Comparison of ENCODE assay signal across 1 cellular context in the genomic region with DNA sequence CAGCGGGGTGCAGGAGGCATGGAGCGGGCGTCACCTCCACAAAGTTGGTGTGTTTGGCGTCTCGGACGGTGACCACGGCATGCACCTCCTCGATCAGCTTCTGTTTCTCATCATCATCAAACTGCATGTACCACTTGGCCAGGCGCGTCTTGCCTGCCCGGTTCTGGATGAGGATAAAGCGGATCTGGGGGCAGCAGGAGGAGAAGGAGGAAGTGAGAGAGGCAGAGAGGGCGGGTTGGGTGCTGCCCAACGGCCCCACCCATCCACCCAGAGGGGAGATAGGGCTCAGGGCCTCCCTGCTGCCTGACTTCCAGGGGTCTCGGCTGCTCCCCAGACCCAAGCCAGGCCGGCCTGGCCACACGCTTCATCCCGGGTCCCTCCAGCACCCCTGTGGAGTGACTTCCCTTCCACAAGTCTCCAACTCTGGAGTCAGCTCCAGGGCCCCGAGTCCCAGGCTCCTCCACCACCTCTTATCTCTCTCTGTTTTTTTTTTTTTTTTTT.
TF ChIP-seq lines count a peak whose summit lies in the region.

No MANE protein-coding gene starts in this region.

TF ChIP-seq in GM12878, 131 proteins besides CTCF, POLR2A, EP300 and RAD21:
- no peak for TF ChIP-seq RB1 (IDR thresholded peaks at IDR 0.05; ENCODE audit: borderline replicate concordance)
- TF ChIP-seq HDGF (IDR thresholded peaks at IDR 0.05) = no peak
- no peak for TF ChIP-seq SREBF2 (IDR thresholded peaks at IDR 0.05; ENCODE audit: low read length)
- peak; percentile 78; the same call in 1 of the 2 replicates for TF ChIP-seq SPI1 (IDR thresholded peaks at IDR 0.05; ENCODE audit: borderline replicate concordance, insufficient read depth, low read depth, low read length)
- no peak for TF ChIP-seq E2F4 (IDR thresholded peaks at IDR 0.05; ENCODE audit: low read depth, low read length)
- TF ChIP-seq ZNF592 (IDR thresholded peaks at IDR 0.05) = no peak
